1 cellular context compared by ENCODE assay signal in genomic region chr19:43083721-43084120, GRCh38. TPM values are rescaled to one million over a fixed set of nuclear protein-coding genes. Genes with fewer than 3 reads are reported as not detected.
"Had no signal": no experiment of that assay in that cellular context is flagged by ENCODE, and none has a peak within 500 bp of the region (broad histone marks: within the 10 kb centered on the region; RNA-seq: fewer than 3 reads in every experiment).

No MANE protein-coding gene starts in this region.

RNA-seq across cellular contexts. Expression of gene PSG2, which starts 1.2 kb away (rescaled TPM):
- total RNA-seq: GM12878 had no signal
- polyA plus RNA-seq: GM12878 had no signal

RNA-seq across cellular contexts. Expression of gene PSG11, which starts 57.5 kb away (rescaled TPM):
- total RNA-seq: GM12878 had no signal
- polyA plus RNA-seq: GM12878 had no signal
